Comparison of ENCODE assay signal across 25 cellular contexts in genomic region chr17:2500446-2500845, GRCh38. TPM values are rescaled to one million over a fixed set of nuclear protein-coding genes. Genes with fewer than 3 reads are reported as not detected.
A peak's percentile ranks its signal among the peaks of the same experiment; 100 is the strongest.
DNase-seq lines count a peak whose midpoint lies in the region; ATAC-seq and TF ChIP-seq lines count a peak whose summit lies in the region.
"Had no signal": no experiment of that assay in that cellular context is flagged by ENCODE, and none has a peak within 500 bp of the region (broad histone marks: within the 10 kb centered on the region; RNA-seq: fewer than 3 reads in every experiment).

No MANE protein-coding gene starts in this region.

- no peak for TF ChIP-seq CTCF in endodermal cell (conservative IDR thresholded peaks at IDR 0.05)
- no peak for TF ChIP-seq CTCF in GM13977 (IDR thresholded peaks at IDR 0.05; ENCODE audit: extremely low read depth, insufficient read depth, missing control alignments)
- TF ChIP-seq CTCF in progenitor cell of endocrine pancreas (IDR thresholded peaks at IDR 0.05; ENCODE audit: unreplicated experiment), result no peak

- H3K36me3 Mint-ChIP-seq in endodermal cell (ENCODE audit: low read depth), result peaks cover 63% of the 10 kb centered on the region
- peaks cover 19% of the 10 kb centered on the region for H3K36me3 Mint-ChIP-seq in progenitor cell of endocrine pancreas (ENCODE audit: insufficient read depth)

- H3K27me3 Mint-ChIP-seq in endodermal cell (ENCODE audit: insufficient read depth) (no peaks in the 10 kb centered on the region), progenitor cell of endocrine pancreas (no peaks in the 10 kb centered on the region)
- H3K27me3 Mint-ChIP-seq: CD8-positive, alpha-beta memory T cell had no signal

- H3K4me1 ChIP-seq in endodermal cell (ENCODE audit: control insufficient read depth, insufficient read depth, low read length), result no peaks in the 10 kb centered on the region
- H3K4me1 ChIP-seq in effector memory CD4-positive, alpha-beta T cell (ENCODE audit: control insufficient read depth, insufficient read depth, low read length, poor library complexity, severe bottlenecking), result no peaks in the 10 kb centered on the region

- H3K27ac Mint-ChIP-seq in endodermal cell (no peak overlapping the region), progenitor cell of endocrine pancreas (no peak overlapping the region)
- H3K27ac Mint-ChIP-seq: CD8-positive, alpha-beta memory T cell had no signal

- no peak for ATAC-seq in GM19467 (IDR thresholded peaks at IDR 0.05; ENCODE audit: unreplicated experiment)
- ATAC-seq: K562 had no signal

- peaks cover 19% of the 10 kb centered on the region for H3K9me3 ChIP-seq in endodermal cell (ENCODE audit: control insufficient read depth, low read length)
- H3K9me3 ChIP-seq in effector memory CD4-positive, alpha-beta T cell (ENCODE audit: control insufficient read depth, low read length), result no peaks in the 10 kb centered on the region
- H3K9me3 ChIP-seq: MG63 had no signal

- H3K36me3 ChIP-seq in endodermal cell (ENCODE audit: control insufficient read depth, insufficient read depth, low read length), result peaks cover 64% of the 10 kb centered on the region
- H3K36me3 ChIP-seq in effector memory CD4-positive, alpha-beta T cell (ENCODE audit: control insufficient read depth, insufficient read depth, low read length), result peaks cover 31% of the 10 kb centered on the region

- H3K4me3 Mint-ChIP-seq in endodermal cell (no peak overlapping the region), progenitor cell of endocrine pancreas (ENCODE audit: low read depth) (no peak overlapping the region)
- H3K4me3 Mint-ChIP-seq: CD8-positive, alpha-beta memory T cell had no signal

- H3K9me3 Mint-ChIP-seq in endodermal cell, result peaks cover 6% of the 10 kb centered on the region
- peaks cover 4% of the 10 kb centered on the region for H3K9me3 Mint-ChIP-seq in progenitor cell of endocrine pancreas (ENCODE audit: low read depth)
- H3K9me3 Mint-ChIP-seq: CD8-positive, alpha-beta memory T cell had no signal

- H3K4me1 Mint-ChIP-seq in endodermal cell, result no peaks in the 10 kb centered on the region
- H3K4me1 Mint-ChIP-seq in progenitor cell of endocrine pancreas (ENCODE audit: low read depth), result no peaks in the 10 kb centered on the region

- DNase-seq in A172 (ENCODE audit: low spot score) (peak; percentile 31), NCI-H226 (peak; percentile 75), endodermal cell (peak; percentile 22), lung microvascular endothelial cell (ENCODE audit: low read depth in 2 of 2) (peak; percentile 33 to 65), GM13977 (ENCODE audit: low spot score) (no peak), progenitor cell of endocrine pancreas (ENCODE audit: low spot score, unreplicated experiment) (no peak)
- DNase-seq in effector memory CD4-positive, alpha-beta T cell, result no peak
- DNase-seq: 8988T; AML-193; C1 segment of cervical spinal cord; CD8-positive, alpha-beta memory T cell; DMS53; H7; MG63; NCI-H1417; NCI-H187; NCI-H2107; NCI-H510A treated with DMSO at 0.1 percent for 48 hours; NCI-H774; NK-92 treated with Interleukin-12 subunit alpha and Interleukin-12 subunit beta, amount 100 ng/mL, for 24 hours; SHP77 treated with DMSO at 0.1 percent for 48 hours had no signal

- no peak overlapping the region for H3K4me3 ChIP-seq in endodermal cell (ENCODE audit: low read length)
- no peak overlapping the region for H3K4me3 ChIP-seq in effector memory CD4-positive, alpha-beta T cell (ENCODE audit: insufficient read depth, low read depth, low read length, poor library complexity, severe bottlenecking)
- H3K4me3 ChIP-seq: K562, MG63, SK-N-MC had no signal

- no peak overlapping the region for H3K27ac ChIP-seq in endodermal cell (ENCODE audit: low read depth, low read length)
- no peak overlapping the region for H3K27ac ChIP-seq in effector memory CD4-positive, alpha-beta T cell (ENCODE audit: insufficient read depth, low read length, poor library complexity, severe bottlenecking)
- H3K27ac ChIP-seq: RWPE1, SK-N-MC had no signal

- no peak overlapping the region for H3K9ac ChIP-seq in endodermal cell (ENCODE audit: extremely low read depth, low read length, poor library complexity, severe bottlenecking)

- H3K27me3 ChIP-seq in endodermal cell (ENCODE audit: control insufficient read depth, insufficient read depth, low read length, poor library complexity, severe bottlenecking), result no peaks in the 10 kb centered on the region
- H3K27me3 ChIP-seq in effector memory CD4-positive, alpha-beta T cell (replicated peaks; ENCODE audit: control insufficient read depth, insufficient read depth, low read length, poor library complexity, severe bottlenecking), result no peaks in the 10 kb centered on the region
- H3K27me3 ChIP-seq: MG63 had no signal

- in situ Hi-C loops in GM13977 (cut with MboI; ENCODE audit: low pct_unique_long_range_greater_than_20kb, low sequenced_read_pairs, unreplicated experiment), result no loop called here

- WGBS in endodermal cell (ENCODE audit: insufficient coverage in 1 of 2, insufficient read length in 1 of 2), 2 experiments, result 70 to 81% methylated on average over 4 to 8 of the region's 8 CpGs

RNA-seq across cellular contexts. Expression of gene METTL16, which starts 11.2 kb away (rescaled TPM):
- 25.4 and 34.7 TPM in 2 replicates for total RNA-seq in A172 (2014; rRNA removed; shearing (Covaris generic))
- 10 to 100 TPM; 51.5 to 59.6 TPM for total RNA-seq in endodermal cell
- 35.2 TPM for polyA plus RNA-seq in endodermal cell (2013, experiment 1 of 2)
- polyA plus RNA-seq in endodermal cell (2013, experiment 2 of 2), result 29.9 TPM
- 7.3 and 7.8 TPM in 2 replicates for total RNA-seq in lung microvascular endothelial cell
- total RNA-seq in progenitor cell of endocrine pancreas, result 43.8 and 44.4 TPM in 2 replicates

Comparison
In these comparisons a context has a peak if more than half of its experiments do, and no peak if none do; other contexts are left out.
1. DNase-seq: peak in A172 (single experiment), NCI-H226 (single experiment), endodermal cell (single experiment) and lung microvascular endothelial cell (2 of 2); none in GM13977 (single experiment), effector memory CD4-positive, alpha-beta T cell (0 of 3) and progenitor cell of endocrine pancreas (single experiment).